Comparison of ENCODE assay signal across 8 cellular contexts in genomic region chr9:137459147-137459600, GRCh38. TPM values are rescaled to one million over a fixed set of nuclear protein-coding genes. Genes with fewer than 3 reads are reported as not detected.
DNase-seq lines count a peak whose midpoint lies in the region; ATAC-seq and TF ChIP-seq lines count a peak whose summit lies in the region.

NSMF (minus strand) TSS chr9:137459334; CDS start chr9:137459102, 232 bp downstream.

- H3K4me1 Mint-ChIP-seq in T-helper 17 cell (peaks cover 13% of the 10 kb centered on the region), progenitor cell of endocrine pancreas (ENCODE audit: low read depth) (peaks cover 2% of the 10 kb centered on the region), type B pancreatic cell (ENCODE audit: unreplicated experiment) (no peaks in the 10 kb centered on the region)

- H3K9me3 Mint-ChIP-seq in progenitor cell of endocrine pancreas (ENCODE audit: low read depth), result no peaks in the 10 kb centered on the region
- no peaks in the 10 kb centered on the region for H3K9me3 Mint-ChIP-seq in type B pancreatic cell

- H3K9me3 ChIP-seq in T-helper 17 cell (ENCODE audit: control insufficient read depth, low read length, poor library complexity, severe bottlenecking), result no peaks in the 10 kb centered on the region

- peak; percentile 58 for ATAC-seq in HG02623 (IDR thresholded peaks at IDR 0.05; ENCODE audit: unreplicated experiment)
- peak; percentile 83 for ATAC-seq in T-helper 17 cell
- peak; percentile 85 to 94 for ATAC-seq in left cardiac atrium

- H3K36me3 Mint-ChIP-seq in T-helper 17 cell (ENCODE audit: low read depth) (no peaks in the 10 kb centered on the region), progenitor cell of endocrine pancreas (ENCODE audit: insufficient read depth) (peaks cover 6% of the 10 kb centered on the region), type B pancreatic cell (no peaks in the 10 kb centered on the region)

- intact Hi-C loops in left cardiac atrium (cut with DNase I), result no loop called here

- peak; percentile 55 for TF ChIP-seq POLR2A in GM10847 (IDR thresholded peaks at IDR 0.05; ENCODE audit: extremely low read depth, insufficient read length)

- no peaks in the 10 kb centered on the region for H3K27me3 Mint-ChIP-seq in T-helper 17 cell
- H3K27me3 Mint-ChIP-seq in progenitor cell of endocrine pancreas, result peaks cover 7% of the 10 kb centered on the region
- H3K27me3 Mint-ChIP-seq in type B pancreatic cell, result peaks cover 4% of the 10 kb centered on the region

- no peak within 1 kb of the TSS for H3K27ac Mint-ChIP-seq in T-helper 17 cell
- H3K27ac Mint-ChIP-seq in progenitor cell of endocrine pancreas, result no peak within 1 kb of the TSS
- H3K27ac Mint-ChIP-seq in type B pancreatic cell, result peak within 1 kb of the TSS; percentile 63

- no peak for TF ChIP-seq CTCF in progenitor cell of endocrine pancreas (IDR thresholded peaks at IDR 0.05; ENCODE audit: unreplicated experiment)
- TF ChIP-seq CTCF in type B pancreatic cell (conservative IDR thresholded peaks at IDR 0.05), result no peak

- H3K4me3 Mint-ChIP-seq in T-helper 17 cell (peak within 1 kb of the TSS; percentile 66), progenitor cell of endocrine pancreas (ENCODE audit: low read depth) (peak within 1 kb of the TSS; percentile 46), type B pancreatic cell (peak within 1 kb of the TSS; percentile 63)

- peak; percentile 91 for DNase-seq in NCI-H1436 (lab: John Stamatoyannopoulos, UW)
- DNase-seq in T-helper 17 cell, result peak; percentile 94 to 97 (median 96)
- DNase-seq in amniotic epithelial cell (ENCODE audit: low read depth), result peak; percentile 75
- peak; percentile 97 for DNase-seq in left cardiac atrium
- peak; percentile 90 for DNase-seq in progenitor cell of endocrine pancreas (ENCODE audit: low spot score, unreplicated experiment)
- peak; percentile 97 for DNase-seq in type B pancreatic cell (ENCODE audit: extremely low spot score, unreplicated experiment)

RNA-seq across cellular contexts. Expression of gene NSMF, which starts in this region (rescaled TPM):
- 10 to 100 TPM; 41.5 to 54.2 TPM for total RNA-seq in T-helper 17 cell
- 10 to 100 TPM; 20.5 to 25.1 TPM for total RNA-seq in left cardiac atrium
- 57.4 and 59.8 TPM in 2 replicates for total RNA-seq in progenitor cell of endocrine pancreas
- total RNA-seq in type B pancreatic cell (ENCODE audit: low replicate concordance), result 51.2 and 67.8 TPM in 2 replicates

Comparison
In these comparisons a context has a peak if more than half of its experiments do, and no peak if none do; other contexts are left out.
1. Peak in every context shown above with its lines: DNase-seq and ATAC-seq.